1 cellular context compared by ENCODE assay signal in the genomic region with DNA sequence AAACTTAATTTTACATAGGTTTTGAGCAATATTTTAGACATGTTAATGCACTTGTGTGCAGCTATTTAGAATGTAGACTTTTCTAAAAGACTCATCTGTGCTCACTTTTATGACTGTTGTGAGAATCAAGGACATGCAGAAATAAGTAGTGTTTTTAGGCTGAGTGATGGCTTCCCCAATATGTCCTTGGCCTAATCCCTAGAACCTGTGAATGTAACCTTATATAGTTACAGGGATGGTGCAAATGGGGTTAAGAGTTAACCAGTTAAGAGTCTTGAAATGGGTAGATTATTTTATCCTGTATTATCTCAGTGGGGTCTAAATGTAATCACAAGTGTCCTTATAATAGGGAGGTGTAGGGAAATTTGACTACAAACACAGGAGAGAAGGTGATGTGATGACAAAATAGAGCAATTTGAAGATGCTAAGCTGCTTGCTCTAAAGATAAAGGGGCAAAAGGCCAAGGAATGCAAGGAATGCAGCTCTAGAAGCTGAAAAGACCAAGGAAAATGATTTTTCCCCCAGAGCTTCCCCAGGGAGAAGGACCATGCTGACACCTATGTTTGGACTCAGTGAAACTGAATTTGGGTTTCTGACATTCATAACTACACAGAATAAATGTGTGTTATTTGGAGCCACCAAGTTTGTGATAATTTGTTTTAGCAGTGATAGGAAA.
TF ChIP-seq lines count a peak whose summit lies in the region.

No MANE protein-coding gene starts in this region.

TF ChIP-seq in H1, 55 proteins besides CTCF, POLR2A, EP300 and RAD21:
- TF ChIP-seq KDM1A (IDR thresholded peaks at IDR 0.05; ENCODE audit: borderline replicate concordance, low read length) (no peak), NANOG (IDR thresholded peaks at IDR 0.05; ENCODE audit: insufficient read depth, low read depth, low read length, poor library complexity, severe bottlenecking) (no peak), SRF (IDR thresholded peaks at IDR 0.05; ENCODE audit: low read depth, low read length) (no peak), TEAD4 (IDR thresholded peaks at IDR 0.05; ENCODE audit: low read depth, low read length) (peak; percentile 99), SIN3A (conservative IDR thresholded peaks at IDR 0.05 in 1 of 2, IDR thresholded peaks at IDR 0.05 in 1 of 2; ENCODE audit: low read depth in 1 of 2, low read length in 2 of 2) (no peak), CHD7 (IDR thresholded peaks at IDR 0.05; ENCODE audit: insufficient replicate concordance, low read length) (peak; percentile 88), SUZ12 (IDR thresholded peaks at IDR 0.05; ENCODE audit: low read length) (no peak), SP1 (IDR thresholded peaks at IDR 0.05; ENCODE audit: low read depth, low read length) (0 out of 2 replicates have a peak, but pooled peaks have one; percentile 28), BCL11A (IDR thresholded peaks at IDR 0.05; ENCODE audit: low read depth in 2 of 2, low read length in 2 of 2) (no peak), TCF12 (IDR thresholded peaks at IDR 0.05; ENCODE audit: low read depth, low read length) (no peak), CHD1 (IDR thresholded peaks at IDR 0.05; ENCODE audit: low read depth, low read length) (no peak), PHF8 (conservative IDR thresholded peaks at IDR 0.05; ENCODE audit: low read depth, low read length) (no peak)
TF ChIP-seq in H1: peak in this region for 3.
